ENCODE assay signal across 8 cellular contexts in the genomic region with DNA sequence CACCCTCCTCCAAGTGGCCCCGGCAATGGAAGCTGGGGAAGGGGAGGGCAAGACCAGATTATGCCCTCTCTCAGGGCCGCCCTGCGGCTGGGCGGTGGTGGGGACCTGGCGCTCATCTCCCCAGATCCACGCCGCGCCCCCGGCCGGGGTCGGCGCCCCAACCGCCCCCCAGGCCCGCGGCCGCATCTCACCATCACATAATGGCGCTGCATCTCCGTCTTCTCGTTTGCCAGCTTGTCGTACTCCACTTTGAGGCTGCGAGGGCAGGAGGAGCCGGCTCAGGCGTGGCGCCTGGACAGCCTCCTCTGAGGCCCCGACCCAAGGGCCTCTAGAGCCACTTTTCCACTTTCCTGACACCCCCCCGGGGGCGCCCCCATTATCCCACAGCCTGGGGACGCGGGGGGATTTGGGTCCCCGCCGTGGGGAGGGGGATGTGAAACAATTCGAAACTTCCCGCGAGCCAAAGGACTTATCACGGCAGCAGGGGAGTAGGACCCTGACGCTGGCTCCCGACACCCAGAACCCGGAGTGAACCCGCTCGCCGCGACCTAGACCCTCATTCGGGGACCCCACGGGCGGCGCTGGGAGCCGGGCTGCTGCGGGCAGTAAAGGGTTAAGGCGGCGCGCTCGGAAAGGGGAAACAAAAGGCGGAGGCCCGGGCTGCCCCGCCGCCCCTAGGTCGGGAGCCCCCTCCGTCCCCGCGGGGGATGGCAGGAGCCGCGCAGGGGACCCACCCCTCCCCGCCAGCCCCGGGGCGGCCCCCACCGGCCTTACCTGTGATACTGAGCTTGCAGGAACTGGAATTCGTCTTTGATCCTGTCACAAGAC. TPM values are rescaled to one million over a fixed set of nuclear protein-coding genes. Genes with fewer than 3 reads are reported as not detected.
DNase-seq lines count a peak whose midpoint lies in the region; ATAC-seq and TF ChIP-seq lines count a peak whose summit lies in the region.

No MANE protein-coding gene starts in this region.

- H3K9ac ChIP-seq in GM23248, result peak overlapping the region; percentile 82

- no TSS peak for BruUV-seq in Panc1 (replicated peaks; lab: Mats Ljungman, UMichigan)

- in situ Hi-C loops in GM23248 (cut with MboI) (no loop called here), Panc1 (cut with HindIII; ENCODE audit: low pct_unique_long_range_greater_than_20kb, low sequenced_read_pairs) (no loop called here)

- peaks cover 15% of the 10 kb centered on the region for H3F3A ChIP-seq in GM23248 (ENCODE audit: insufficient read depth)

- 3 to 4% methylated on average over 33 to 48 of the region's 67 CpGs for WGBS in GM23248 (ENCODE audit: low coverage in 1 of 2, low lambda C conversion rate in 2 of 2, missing lambda C conversion rate in 2 of 2), 2 experiments
- 6 to 43% (median 11%) methylated on average over 4 to 67 of the region's 67 CpGs for WGBS in adrenal gland, 4 donors

- H3K4me3 ChIP-seq in GM23248, result peak overlapping the region; percentile 84
- H3K4me3 ChIP-seq in Panc1 (ENCODE audit: low read depth in 2 of 2, low read length in 2 of 2), result peak overlapping the region; percentile 84 to 92
- H3K4me3 ChIP-seq in adrenal gland, result peak overlapping the region; percentile 32 to 93 (median 68)

- TF ChIP-seq POLR2A in adrenal gland (IDR thresholded peaks at IDR 0.05), result no peak

- peaks cover 70% of the 10 kb centered on the region for H3K79me2 ChIP-seq in GM23248 (ENCODE audit: insufficient read depth)

- no peaks in the 10 kb centered on the region for H3K9me3 ChIP-seq in GM23248 (ENCODE audit: low read depth)
- no peaks in the 10 kb centered on the region for H3K9me3 ChIP-seq in Panc1 (ENCODE audit: control insufficient read depth, insufficient read depth, low read depth, low read length)
- no peaks in the 10 kb centered on the region for H3K9me3 ChIP-seq in adrenal gland (replicated peaks in 1 of 3)

- H4K20me1 ChIP-seq in GM23248 (ENCODE audit: insufficient read depth), result peaks cover 4% of the 10 kb centered on the region; the same call in 1 of the 2 replicates

- DNase-seq in GM23248 (peak; percentile 62), Panc1 (ENCODE audit: low read depth, low spot score) (no peak), adrenal gland (peak in 3 of 7 donors; percentile 42 to 62 (median 53)), iPS-NIHi11 (ENCODE audit: low spot score) (peak; percentile 57), NCI-H187 treated with DMSO at 0.1 percent for 48 hours (lab: John Stamatoyannopoulos, UW) (no peak), AML-193 (lab: John Stamatoyannopoulos, UW) (no peak)
- DNase-seq in stimulated activated CD4-positive, alpha-beta T cell treated with anti-CD3 and anti-CD28 coated beads, Interleukin-15, amount 100 ng/mL, for 24 hours, result peak; percentile 64

- H3K27me3 ChIP-seq in GM23248 (replicated peaks; ENCODE audit: insufficient read depth) (no peaks in the 10 kb centered on the region), Panc1 (ENCODE audit: control insufficient read depth, insufficient read depth, low read length) (no peaks in the 10 kb centered on the region), adrenal gland (no peaks in the 10 kb centered on the region)

- peaks cover 9% of the 10 kb centered on the region; the same call in 1 of the 2 replicates for H3K36me3 ChIP-seq in GM23248 (ENCODE audit: low read depth)
- peaks cover 11% of the 10 kb centered on the region for H3K36me3 ChIP-seq in Panc1 (ENCODE audit: control insufficient read depth, insufficient read depth, low read length)
- peaks cover 0 to 5% of the 10 kb centered on the region in 2 donors for H3K36me3 ChIP-seq in adrenal gland (replicated peaks in 1 of 2)

- intact Hi-C loops in Panc1 (cut with micrococcal nuclease; ENCODE audit: unreplicated experiment) (loop anchor here (10.0 kb wide), 2 partner anchors 369 to 521 kb away; no protein-coding TSS in a partner anchor), adrenal gland (cut with DNase I) (loop anchor here in 1 of 2 donors (10.0 kb wide), 1 partner anchor 371 kb away; no protein-coding TSS in a partner anchor)

- TF ChIP-seq CTCF in Panc1 (IDR thresholded peaks at IDR 0.05), result peak; percentile 18; the same call in 1 of the 2 replicates
- no peak for TF ChIP-seq CTCF in adrenal gland (IDR thresholded peaks at IDR 0.05)

- H3K4me2 ChIP-seq in GM23248 (ENCODE audit: unreplicated experiment), result peak overlapping the region; percentile 83

- POLR2A ChIA-PET in Panc1 (lab: Charles Lee), result interaction anchor here (0.6 kb wide), 3 partner anchors 15 to 640 kb away, joined by 3 to 4 read pairs (median 3); no protein-coding TSS in a partner anchor

- H3K27ac ChIP-seq in GM23248 (0 out of 2 replicates have a peak overlapping the region, but pooled peaks have one; percentile 77), Panc1 (ENCODE audit: low read length) (peak overlapping the region; percentile 89), adrenal gland (peak overlapping the region in 2 of 5 donors; percentile 95 to 97)

- no peaks in the 10 kb centered on the region for H3K9me2 ChIP-seq in GM23248 (ENCODE audit: insufficient read depth)

- ATAC-seq in Panc1, result no peak
- ATAC-seq in HG03175 (IDR thresholded peaks at IDR 0.05; ENCODE audit: unreplicated experiment), result no peak

- H2AFZ ChIP-seq in GM23248, result peak overlapping the region; percentile 68

- CTCF ChIA-PET in Panc1 (lab: Charles Lee), result interaction anchor here (0.6 kb wide), 1 partner anchor 259 kb away, joined by 3 read pairs; no protein-coding TSS in a partner anchor

- H3K4me1 ChIP-seq in GM23248 (ENCODE audit: insufficient read depth) (peaks cover 31% of the 10 kb centered on the region), Panc1 (ENCODE audit: control insufficient read depth, insufficient read depth, low read length) (peaks cover 45% of the 10 kb centered on the region), adrenal gland (replicated peaks in 1 of 2) (peaks cover 28 to 63% of the 10 kb centered on the region in 2 donors)

RNA-seq across cellular contexts. Expression of a gene that starts 2.1 kb away (rescaled TPM):
- 25.3 and 37.6 TPM in 2 replicates for total RNA-seq in GM23248 (2014; rRNA removed; shearing (Covaris generic))
- polyA plus RNA-seq in GM23248 (2016; fragmentation: Nextera tagmentation; extraction: Ambion mirVana), result 9.8 and 11.7 TPM in 2 replicates
- 132 TPM for total RNA-seq in Panc1 (2021; ENCODE audit: unreplicated experiment)
- 94.7 TPM for polyA plus RNA-seq in Panc1 (2012; ENCODE audit: insufficient read length)
- 10 to 100 TPM in 7 of 8 donors, 1 to 10 TPM in 1; 6.5 to 73.3 (median 40.4) TPM for total RNA-seq in adrenal gland
- polyA plus RNA-seq in adrenal gland, result 10 to 100 TPM in 2 of 3 donors, 1 to 10 TPM in 1; 5.5 to 24.9 (median 10.9) TPM

Comparison
In these comparisons a context has a peak if more than half of its experiments do, and no peak if none do; other contexts are left out.
1. DNase-seq: peak in GM23248 (single experiment), iPS-NIHi11 (single experiment) and stimulated activated CD4-positive, alpha-beta T cell treated with anti-CD3 and anti-CD28 coated beads, Interleukin-15, amount 100 ng/mL, for 24 hours (single experiment); none in Panc1 (single experiment), NCI-H187 treated with DMSO at 0.1 percent for 48 hours (single experiment) and AML-193 (0 of 2).
2. Peak in every context shown above with its lines, with median percentiles within 50 percentile points of each other: H3K4me3 ChIP-seq.